Comparison of ENCODE assay signal across 1 cellular context in the genomic region with DNA sequence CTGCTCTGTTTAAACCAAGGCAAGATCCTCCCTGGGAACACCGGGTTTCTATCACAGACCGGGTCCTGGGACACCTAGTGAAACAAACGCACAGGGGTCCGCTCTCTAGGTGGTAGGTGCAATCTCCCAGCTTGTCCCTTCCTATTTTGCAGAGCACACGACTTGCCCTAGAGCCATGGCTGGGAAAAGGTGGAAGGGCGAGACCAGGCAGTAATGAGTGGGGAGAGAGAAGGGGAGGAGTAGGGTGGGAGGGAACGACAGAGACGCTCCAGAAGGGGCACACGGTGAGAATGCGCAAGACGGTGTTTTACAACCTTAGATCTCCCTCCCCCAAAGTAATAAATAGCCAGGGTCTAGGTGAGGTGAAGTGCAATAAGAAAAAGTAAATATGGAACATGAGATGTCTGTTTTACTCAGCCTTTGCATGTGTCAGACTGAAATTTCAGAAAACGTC.
TF ChIP-seq lines count a peak whose summit lies in the region.

No MANE protein-coding gene starts in this region.

TF ChIP-seq in HepG2, 621 proteins besides CTCF, POLR2A, EP300 and RAD21 (continued from another document):
- TF ChIP-seq, protein P1, sequence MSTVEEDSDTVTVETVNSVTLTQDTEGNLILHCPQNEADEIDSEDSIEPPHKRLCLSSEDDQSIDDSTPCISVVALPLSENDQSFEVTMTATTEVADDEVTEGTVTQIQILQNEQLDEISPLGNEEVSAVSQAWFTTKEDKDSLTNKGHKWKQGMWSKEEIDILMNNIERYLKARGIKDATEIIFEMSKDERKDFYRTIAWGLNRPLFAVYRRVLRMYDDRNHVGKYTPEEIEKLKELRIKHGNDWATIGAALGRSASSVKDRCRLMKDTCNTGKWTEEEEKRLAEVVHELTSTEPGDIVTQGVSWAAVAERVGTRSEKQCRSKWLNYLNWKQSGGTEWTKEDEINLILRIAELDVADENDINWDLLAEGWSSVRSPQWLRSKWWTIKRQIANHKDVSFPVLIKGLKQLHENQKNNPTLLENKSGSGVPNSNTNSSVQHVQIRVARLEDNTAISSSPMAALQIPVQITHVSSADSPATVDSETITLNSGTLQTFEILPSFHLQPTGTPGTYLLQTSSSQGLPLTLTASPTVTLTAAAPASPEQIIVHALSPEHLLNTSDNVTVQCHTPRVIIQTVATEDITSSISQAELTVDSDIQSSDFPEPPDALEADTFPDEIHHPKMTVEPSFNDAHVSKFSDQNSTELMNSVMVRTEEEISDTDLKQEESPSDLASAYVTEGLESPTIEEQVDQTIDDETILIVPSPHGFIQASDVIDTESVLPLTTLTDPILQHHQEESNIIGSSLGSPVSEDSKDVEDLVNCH (CRISPR knock-in tag; IDR thresholded peaks at IDR 0.05): no peak
- no peak for TF ChIP-seq SP2 (CRISPR knock-in tag; IDR thresholded peaks at IDR 0.05)
- 0 out of 2 replicates have a peak, but pooled peaks have one; percentile 6 for TF ChIP-seq NFKB2 (CRISPR knock-in tag; IDR thresholded peaks at IDR 0.05; ENCODE audit: borderline replicate concordance)
- TF ChIP-seq, protein P2, sequence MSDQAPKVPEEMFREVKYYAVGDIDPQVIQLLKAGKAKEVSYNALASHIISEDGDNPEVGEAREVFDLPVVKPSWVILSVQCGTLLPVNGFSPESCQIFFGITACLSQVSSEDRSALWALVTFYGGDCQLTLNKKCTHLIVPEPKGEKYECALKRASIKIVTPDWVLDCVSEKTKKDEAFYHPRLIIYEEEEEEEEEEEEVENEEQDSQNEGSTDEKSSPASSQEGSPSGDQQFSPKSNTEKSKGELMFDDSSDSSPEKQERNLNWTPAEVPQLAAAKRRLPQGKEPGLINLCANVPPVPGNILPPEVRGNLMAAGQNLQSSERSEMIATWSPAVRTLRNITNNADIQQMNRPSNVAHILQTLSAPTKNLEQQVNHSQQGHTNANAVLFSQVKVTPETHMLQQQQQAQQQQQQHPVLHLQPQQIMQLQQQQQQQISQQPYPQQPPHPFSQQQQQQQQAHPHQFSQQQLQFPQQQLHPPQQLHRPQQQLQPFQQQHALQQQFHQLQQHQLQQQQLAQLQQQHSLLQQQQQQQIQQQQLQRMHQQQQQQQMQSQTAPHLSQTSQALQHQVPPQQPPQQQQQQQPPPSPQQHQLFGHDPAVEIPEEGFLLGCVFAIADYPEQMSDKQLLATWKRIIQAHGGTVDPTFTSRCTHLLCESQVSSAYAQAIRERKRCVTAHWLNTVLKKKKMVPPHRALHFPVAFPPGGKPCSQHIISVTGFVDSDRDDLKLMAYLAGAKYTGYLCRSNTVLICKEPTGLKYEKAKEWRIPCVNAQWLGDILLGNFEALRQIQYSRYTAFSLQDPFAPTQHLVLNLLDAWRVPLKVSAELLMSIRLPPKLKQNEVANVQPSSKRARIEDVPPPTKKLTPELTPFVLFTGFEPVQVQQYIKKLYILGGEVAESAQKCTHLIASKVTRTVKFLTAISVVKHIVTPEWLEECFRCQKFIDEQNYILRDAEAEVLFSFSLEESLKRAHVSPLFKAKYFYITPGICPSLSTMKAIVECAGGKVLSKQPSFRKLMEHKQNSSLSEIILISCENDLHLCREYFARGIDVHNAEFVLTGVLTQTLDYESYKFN (CRISPR knock-in tag; conservative IDR thresholded peaks at IDR 0.05): 0 out of 2 replicates have a peak, but pooled peaks have one; percentile 17
- TF ChIP-seq NCOA2 (CRISPR knock-in tag; IDR thresholded peaks at IDR 0.05): no peak
- TF ChIP-seq NRL (CRISPR knock-in tag; IDR thresholded peaks at IDR 0.05; ENCODE audit: borderline replicate concordance): 0 out of 2 replicates have a peak, but pooled peaks have one; percentile 32
- TF ChIP-seq JUN (CRISPR knock-in tag; IDR thresholded peaks at IDR 0.05): 0 out of 2 replicates have a peak, but pooled peaks have one; percentile 19
- TF ChIP-seq, protein P3, sequence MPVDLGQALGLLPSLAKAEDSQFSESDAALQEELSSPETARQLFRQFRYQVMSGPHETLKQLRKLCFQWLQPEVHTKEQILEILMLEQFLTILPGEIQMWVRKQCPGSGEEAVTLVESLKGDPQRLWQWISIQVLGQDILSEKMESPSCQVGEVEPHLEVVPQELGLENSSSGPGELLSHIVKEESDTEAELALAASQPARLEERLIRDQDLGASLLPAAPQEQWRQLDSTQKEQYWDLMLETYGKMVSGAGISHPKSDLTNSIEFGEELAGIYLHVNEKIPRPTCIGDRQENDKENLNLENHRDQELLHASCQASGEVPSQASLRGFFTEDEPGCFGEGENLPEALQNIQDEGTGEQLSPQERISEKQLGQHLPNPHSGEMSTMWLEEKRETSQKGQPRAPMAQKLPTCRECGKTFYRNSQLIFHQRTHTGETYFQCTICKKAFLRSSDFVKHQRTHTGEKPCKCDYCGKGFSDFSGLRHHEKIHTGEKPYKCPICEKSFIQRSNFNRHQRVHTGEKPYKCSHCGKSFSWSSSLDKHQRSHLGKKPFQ (CRISPR knock-in tag; IDR thresholded peaks at IDR 0.05; ENCODE audit: insufficient replicate concordance): peak; percentile 27
- no peak for TF ChIP-seq ZBTB7A (CRISPR knock-in tag; IDR thresholded peaks at IDR 0.05)
